ENCODE assay signal across 17 cellular contexts in the genomic region with DNA sequence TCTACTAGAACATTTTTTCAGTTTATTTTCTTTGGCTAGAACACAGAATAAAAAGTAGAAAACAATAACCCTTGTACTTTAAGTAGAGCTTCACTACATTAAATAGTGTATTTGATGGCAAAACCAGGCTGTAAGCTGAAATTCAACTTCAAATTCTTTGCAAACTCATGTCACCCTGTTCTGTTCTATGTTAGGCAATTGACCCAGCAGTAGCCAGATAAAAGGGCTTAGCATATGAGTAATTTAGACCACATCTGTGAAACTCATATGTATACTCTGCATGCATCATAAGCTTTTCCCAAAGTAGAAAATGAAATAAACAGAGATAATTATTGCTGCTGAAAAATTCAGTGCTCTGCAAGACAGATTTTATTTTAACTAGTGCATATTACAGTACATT.
DNase-seq lines count a peak whose midpoint lies in the region; ATAC-seq and TF ChIP-seq lines count a peak whose summit lies in the region.
"Had no signal": no experiment of that assay in that cellular context is flagged by ENCODE, and none has a peak within 500 bp of the region (broad histone marks: within the 10 kb centered on the region; RNA-seq: fewer than 3 reads in every experiment).

No MANE protein-coding gene starts in this region.

- POLR2A ChIA-PET in AG04449 (lab: Yijun Ruan, JAX) = interaction anchor here (0.6 kb wide), 1 partner anchor 11 kb away, joined by 3 read pairs; no protein-coding TSS in a partner anchor

- DNase-seq in AG04449 (ENCODE audit: low read depth, low spot score) (peak; percentile 72), H4 (ENCODE audit: low spot score) (peak; percentile 78), amniotic stem cell (lab: John Stamatoyannopoulos, UW) (peak; percentile 14), glomerular visceral epithelial cell (ENCODE audit: extremely low spot score) (peak; percentile 24), NOMO-1 (lab: John Stamatoyannopoulos, UW; ENCODE audit: unreplicated experiment in 2 of 2) (no peak), midbrain (lab: John Stamatoyannopoulos, UW) (no peak), iPS-NIHi7 (ENCODE audit: extremely low spot score) (no peak)
- DNase-seq: activated CD8-positive, alpha-beta memory T cell treated with anti-CD3 and anti-CD28 coated beads, Interleukin-2, amount 50 U/mL, for 4 hours; activated naive CD8-positive, alpha-beta T cell treated with anti-CD3 and anti-CD28 coated beads, Interleukin-2, amount 10 ng/mL, durations not matched to agents 7 days and 5 days; C1 segment of cervical spinal cord; effector memory CD4-positive, alpha-beta T cell; GDM1; NCI-H446 treated with DMSO at 0.1 percent for 48 hours; pancreas; stimulated activated CD4-positive, alpha-beta T cell treated with anti-CD3 and anti-CD28 coated beads, Interleukin-2, amount 100 ng/mL, for 24 hours had no signal

- CTCF ChIA-PET in AG04449 (lab: Yijun Ruan, JAX) = interaction anchor here (0.9 to 1.2 kb wide), 4 partner anchors 8 to 197 kb away, joined by 3 to 4 read pairs (median 4); no protein-coding TSS in a partner anchor

- ATAC-seq in GM18909 (IDR thresholded peaks at IDR 0.05; ENCODE audit: poor library complexity, unreplicated experiment) = no peak
- ATAC-seq: stimulated activated memory B cell treated with anti-CD40 and anti-IgM and Interleukin-4, amounts not matched to agents 10 μg/mL and 1 μg/mL and 100 μg/mL, for 72 hours had no signal

- TF ChIP-seq CTCF in AG04449 (IDR thresholded peaks at IDR 0.05; ENCODE audit: insufficient read depth, low read length, missing control alignments) = no peak

- H3K4me3 ChIP-seq in AG04449 (ENCODE audit: low read depth, low read length) = no peak overlapping the region
- H3K4me3 ChIP-seq: pancreas had no signal

Comparison
In these comparisons a context has a peak if more than half of its experiments do, and no peak if none do; other contexts are left out.
1. DNase-seq: peak in AG04449 (single experiment), H4 (single experiment), amniotic stem cell (single experiment) and glomerular visceral epithelial cell (single experiment); none in NOMO-1 (0 of 2), midbrain (single experiment) and iPS-NIHi7 (single experiment).